Comparison of ENCODE assay signal across 16 cellular contexts in the genomic region with DNA sequence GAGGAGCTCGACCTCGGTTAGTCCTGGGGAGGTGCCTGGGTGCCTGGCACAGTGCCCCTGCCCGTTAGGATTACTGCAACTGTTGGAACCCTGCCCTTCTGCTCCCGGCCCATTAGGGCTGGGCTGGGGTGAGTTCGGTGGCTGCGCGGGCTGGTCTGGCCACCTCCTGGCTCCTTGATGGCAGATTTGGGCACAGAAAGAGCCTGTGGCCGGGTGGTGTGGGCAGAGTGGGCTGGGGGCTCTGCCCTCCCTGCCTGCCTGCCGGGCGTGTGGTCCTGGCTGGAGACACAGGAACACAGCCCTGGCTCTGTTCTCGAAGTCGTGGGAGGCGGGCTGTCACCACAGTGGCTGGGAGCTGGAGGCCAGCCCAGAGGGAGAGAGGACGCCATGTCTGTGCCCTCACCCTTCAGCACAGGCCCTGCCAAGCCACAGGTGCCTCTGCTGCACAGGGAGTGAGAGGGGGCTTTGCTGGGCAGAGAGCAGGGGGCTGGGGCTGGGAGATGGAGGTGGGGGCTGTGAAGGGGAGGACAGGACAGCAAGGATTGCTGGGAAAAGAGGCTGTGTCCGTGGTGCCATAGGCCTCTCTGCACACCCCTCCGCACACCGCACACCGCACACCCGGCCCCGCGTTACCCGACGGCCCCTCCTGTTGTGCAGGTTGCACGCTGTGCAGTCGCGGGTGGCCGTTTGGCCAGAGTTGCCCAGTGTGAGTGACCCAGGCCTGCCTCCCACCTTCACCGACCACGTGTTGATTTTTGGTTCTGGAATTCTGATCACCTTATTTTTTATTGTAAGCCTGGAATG.
DNase-seq lines count a peak whose midpoint lies in the region; ATAC-seq, FAIRE-seq and TF ChIP-seq lines count a peak whose summit lies in the region.
"Had no signal": no experiment of that assay in that cellular context is flagged by ENCODE, and none has a peak within 500 bp of the region (broad histone marks: within the 10 kb centered on the region; RNA-seq: fewer than 3 reads in every experiment).

No MANE protein-coding gene starts in this region.

- H3K27me3 Mint-ChIP-seq in natural killer cell treated with Interleukin-12 subunit alpha and Interleukin-12 subunit beta and Interleukin-15 and Interleukin-18, amount 100 ng/mL, for 72 hours, result peaks cover 9 to 15% of the 10 kb centered on the region in 2 donors
- H3K27me3 Mint-ChIP-seq: type B pancreatic cell had no signal

- no peak for TF ChIP-seq EP300 in K562 (IDR thresholded peaks at IDR 0.05; ENCODE audit: low read length)

- H3K79me2 ChIP-seq in K562 (ENCODE audit: control insufficient read depth, insufficient read depth, low read length), result peaks cover 20% of the 10 kb centered on the region; the same call in 2 of the 3 replicates

- no peak overlapping the region for H2AFZ ChIP-seq in K562 (ENCODE audit: low read depth, low read length)

- no peaks in the 10 kb centered on the region for H3K4me1 Mint-ChIP-seq in natural killer cell treated with Interleukin-12 subunit alpha and Interleukin-12 subunit beta and Interleukin-15 and Interleukin-18, amount 100 ng/mL, for 72 hours (ENCODE audit: low read depth in 2 of 2)

- 0 out of 22 replicates have a peak overlapping the region, but pooled peaks of 1 of the 11 experiments have one; percentile 8 for H3K9ac ChIP-seq in BLaER1 treated with 17β-estradiol and CSF1 and Interleukin-3, amounts not matched to agents 10 nM and 100 nM
- H3K9ac ChIP-seq in K562 (ENCODE audit: insufficient read depth in 1 of 2, low read depth in 2 of 2, low read length in 2 of 2), result peak overlapping the region in 1 of 2 experiments; percentile 80; a peak in 2 of 4 replicates

- no peak overlapping the region for H3K27ac ChIP-seq in BLaER1 treated with 17β-estradiol and CSF1 and Interleukin-3, amounts not matched to agents 10 nM and 100 nM
- no peak overlapping the region for H3K27ac ChIP-seq in K562 (ENCODE audit: extremely low read depth, low read depth, low read length)
- H3K27ac ChIP-seq in A673 (ENCODE audit: low read depth, low read length, poor library complexity, severe bottlenecking), result no peak overlapping the region
- H3K27ac ChIP-seq: left lung, ovary had no signal

- WGBS in K562 (ENCODE audit: insufficient coverage, low coverage, missing lambda C conversion rate), result 86% methylated on average over 26 of the region's 29 CpGs

- POLR2A ChIA-PET in K562 (lab: Yijun Ruan, JAX) (interaction anchor here (1.3 kb wide), 1 partner anchor 187 kb away, joined by 3 read pairs; no protein-coding TSS in a partner anchor), A673 (lab: Charles Lee; ENCODE audit: low non-redundant PET) (no interaction called here)

- H3K9me3 Mint-ChIP-seq in natural killer cell treated with Interleukin-12 subunit alpha and Interleukin-12 subunit beta and Interleukin-15 and Interleukin-18, amount 100 ng/mL, for 72 hours, result no peaks in the 10 kb centered on the region
- H3K9me3 Mint-ChIP-seq: activated T-helper 1 cell treated with anti-CD3 and anti-CD28 coated beads, Interleukin-12 subunit alpha, Interleukin-12 subunit beta, Interleukin-2, Interleukin-4 antibody, amounts not matched to agents 30 ng/mL and 10 ng/mL and 1 ng/mL, durations not matched to agents 14 hours and 24 hours and 36 hours; type B pancreatic cell had no signal

- TF ChIP-seq CTCF in K562 (IDR thresholded peaks at IDR 0.05 in 2 of 3, conservative IDR thresholded peaks at IDR 0.05 in 1 of 3; ENCODE audit: insufficient read depth in 2 of 3, low read depth in 1 of 3, low read length in 3 of 3) (no peak), A673 (conservative IDR thresholded peaks at IDR 0.05; ENCODE audit: low read depth, low read length) (no peak)

- no peak for FAIRE-seq in K562 (lab: Jason Lieb, UNC)

- H3K9me3 ChIP-seq in BLaER1 treated with 17β-estradiol and CSF1 and Interleukin-3, amounts not matched to agents 10 nM and 100 nM (replicated peaks in 1 of 11), result no peaks in the 10 kb centered on the region
- H3K9me3 ChIP-seq in K562 (replicated peaks; ENCODE audit: control insufficient read depth, insufficient read depth, low read depth, low read length), result no peaks in the 10 kb centered on the region
- H3K9me3 ChIP-seq in A673 (ENCODE audit: low read depth, low read length, poor library complexity, severe bottlenecking), result no peaks in the 10 kb centered on the region
- H3K9me3 ChIP-seq: left lung, ovary had no signal

- H4K20me1 ChIP-seq in BLaER1 treated with 17β-estradiol and CSF1 and Interleukin-3, amounts not matched to agents 10 nM and 100 nM, result peaks cover 0 to 25% (median 0%) of the 10 kb centered on the region in 11 experiments; a peak in 4 of 22 replicates
- H4K20me1 ChIP-seq in K562 (replicated peaks; ENCODE audit: control insufficient read depth, insufficient read depth, low read length), result peaks cover 4% of the 10 kb centered on the region; the same call in 1 of the 2 replicates

- intact Hi-C loops in K562 (cut with micrococcal nuclease), result no loop called here
- intact Hi-C loops in left ventricle myocardium superior (cut with micrococcal nuclease), result no loop called here
- intact Hi-C loops in sciatic nerve (cut with DNase I), result no loop called here
- intact Hi-C loops in A673 (cut with micrococcal nuclease; ENCODE audit: unreplicated experiment), result no loop called here

- no peaks in the 10 kb centered on the region for H3K9me1 ChIP-seq in K562 (ENCODE audit: control insufficient read depth, insufficient read depth, low read length)

- no peak for TF ChIP-seq POLR2A in K562 (conservative IDR thresholded peaks at IDR 0.05)

- H3K36me3 Mint-ChIP-seq in natural killer cell treated with Interleukin-12 subunit alpha and Interleukin-12 subunit beta and Interleukin-15 and Interleukin-18, amount 100 ng/mL, for 72 hours, result no peaks in the 10 kb centered on the region
- H3K36me3 Mint-ChIP-seq: type B pancreatic cell had no signal

- H3K27me3 ChIP-seq in BLaER1 treated with 17β-estradiol and CSF1 and Interleukin-3, amounts not matched to agents 10 nM and 100 nM, result peaks cover 0 to 33% (median 0%) of the 10 kb centered on the region in 11 experiments; a peak in 7 of 22 replicates
- H3K27me3 ChIP-seq in K562 (ENCODE audit: control insufficient read depth in 2 of 2, insufficient read depth in 2 of 2, low read length in 2 of 2) (no peaks in the 10 kb centered on the region), A673 (replicated peaks; ENCODE audit: insufficient read depth, low read depth, low read length, poor library complexity) (no peaks in the 10 kb centered on the region)
- H3K27me3 ChIP-seq: ovary had no signal

- peaks cover 28 to 88% (median 75%) of the 10 kb centered on the region in 10 experiments for H3K4me1 ChIP-seq in BLaER1 treated with 17β-estradiol and CSF1 and Interleukin-3, amounts not matched to agents 10 nM and 100 nM
- peaks cover 73 to 100% of the 10 kb centered on the region in 2 experiments for H3K4me1 ChIP-seq in K562 (replicated peaks in 1 of 2; ENCODE audit: control insufficient read depth in 2 of 2, insufficient read depth in 2 of 2, low read length in 2 of 2)
- no peaks in the 10 kb centered on the region for H3K4me1 ChIP-seq in A673 (ENCODE audit: insufficient read depth, low read length, poor library complexity, severe bottlenecking)

- H3K36me3 ChIP-seq in BLaER1 treated with 17β-estradiol and CSF1 and Interleukin-3, amounts not matched to agents 10 nM and 100 nM, result no peaks in the 10 kb centered on the region
- H3K36me3 ChIP-seq in K562 (ENCODE audit: control insufficient read depth, insufficient read depth, low read length), result no peaks in the 10 kb centered on the region
- no peaks in the 10 kb centered on the region for H3K36me3 ChIP-seq in A673 (ENCODE audit: insufficient read depth, low read length, poor library complexity, severe bottlenecking)
- H3K36me3 ChIP-seq: left lung, ovary had no signal

- H3K4me3 Mint-ChIP-seq in natural killer cell treated with Interleukin-12 subunit alpha and Interleukin-12 subunit beta and Interleukin-15 and Interleukin-18, amount 100 ng/mL, for 72 hours, result no peak overlapping the region
- H3K4me3 Mint-ChIP-seq: activated T-helper 1 cell treated with anti-CD3 and anti-CD28 coated beads, Interleukin-12 subunit alpha, Interleukin-12 subunit beta, Interleukin-2, Interleukin-4 antibody, amounts not matched to agents 30 ng/mL and 10 ng/mL and 1 ng/mL, durations not matched to agents 14 hours and 24 hours and 36 hours; type B pancreatic cell had no signal

- peak overlapping the region in 7 of 11 experiments; percentile 71 to 89 (median 77); a peak in 11 of 22 replicates for H3K4me2 ChIP-seq in BLaER1 treated with 17β-estradiol and CSF1 and Interleukin-3, amounts not matched to agents 10 nM and 100 nM
- H3K4me2 ChIP-seq in K562 (ENCODE audit: insufficient read depth, low read length), result no peak overlapping the region

- CTCF ChIA-PET in K562 (lab: Yijun Ruan, JAX; ENCODE audit: low intra/inter-chr PET ratio), result no interaction called here
- CTCF ChIA-PET in A673 (lab: Charles Lee), result no interaction called here

- no peak for TF ChIP-seq RAD21 in K562 (CRISPR knock-in tag; conservative IDR thresholded peaks at IDR 0.05 in 1 of 2, IDR thresholded peaks at IDR 0.05 in 1 of 2)

- DNase-seq in K562 (ENCODE audit: extremely low read depth in 1 of 4, low spot score in 3 of 4) (no peak), left ventricle myocardium superior (peak; percentile 84), sciatic nerve (ENCODE audit: low spot score) (no peak), A673 (ENCODE audit: low spot score) (no peak), OCI-M1 (lab: John Stamatoyannopoulos, UW) (no peak), NCI-H2227 (lab: John Stamatoyannopoulos, UW; ENCODE audit: unreplicated experiment) (no peak)
- no peak for DNase-seq in natural killer cell treated with Interleukin-12 subunit alpha and Interleukin-12 subunit beta and Interleukin-15 and Interleukin-18, amount 100 ng/mL, for 72 hours (ENCODE audit: low spot score)
- DNase-seq: activated CD4-positive, CD25-positive, alpha-beta regulatory T cell; central memory CD4-positive, alpha-beta T cell; left lung; MV-4-11; ovary; SHP77 had no signal

- no peak overlapping the region for H3K4me3 ChIP-seq in BLaER1 treated with 17β-estradiol and CSF1 and Interleukin-3, amounts not matched to agents 10 nM and 100 nM
- H3K4me3 ChIP-seq in K562, result no peak overlapping the region
- no peak overlapping the region for H3K4me3 ChIP-seq in A673 (ENCODE audit: low read depth, low read length, poor library complexity, severe bottlenecking)
- H3K4me3 ChIP-seq: left lung, ovary had no signal

- no TSS peak for BruUV-seq in K562 (replicated peaks; lab: Mats Ljungman, UMichigan)
- BruUV-seq in A673 (replicated peaks; lab: Mats Ljungman, UMichigan), result no TSS peak

- no peak overlapping the region for H3K27ac Mint-ChIP-seq in natural killer cell treated with Interleukin-12 subunit alpha and Interleukin-12 subunit beta and Interleukin-15 and Interleukin-18, amount 100 ng/mL, for 72 hours
- H3K27ac Mint-ChIP-seq: activated T-helper 1 cell treated with anti-CD3 and anti-CD28 coated beads, Interleukin-12 subunit alpha, Interleukin-12 subunit beta, Interleukin-2, Interleukin-4 antibody, amounts not matched to agents 30 ng/mL and 10 ng/mL and 1 ng/mL, durations not matched to agents 14 hours and 24 hours and 36 hours; type B pancreatic cell had no signal

- in situ Hi-C loops in K562 (cut with MboI), result no loop called here

- ATAC-seq in K562 (no peak), left ventricle myocardium superior (peak; percentile 93), sciatic nerve (peak; percentile 54)
- no peak for ATAC-seq in natural killer cell treated with Interleukin-12 subunit alpha and Interleukin-12 subunit beta and Interleukin-15 and Interleukin-18, amount 100 ng/mL, for 72 hours
- ATAC-seq: left lung had no signal

Comparison
In these comparisons a context has a peak if more than half of its experiments do, and no peak if none do; other contexts are left out.
1. ATAC-seq: peak in left ventricle myocardium superior (single experiment) and sciatic nerve (single experiment); none in K562 (single experiment) and natural killer cell treated with Interleukin-12 subunit alpha and Interleukin-12 subunit beta and Interleukin-15 and Interleukin-18, amount 100 ng/mL, for 72 hours (0 of 2).